20 cellular contexts compared by ENCODE assay signal in the genomic region with DNA sequence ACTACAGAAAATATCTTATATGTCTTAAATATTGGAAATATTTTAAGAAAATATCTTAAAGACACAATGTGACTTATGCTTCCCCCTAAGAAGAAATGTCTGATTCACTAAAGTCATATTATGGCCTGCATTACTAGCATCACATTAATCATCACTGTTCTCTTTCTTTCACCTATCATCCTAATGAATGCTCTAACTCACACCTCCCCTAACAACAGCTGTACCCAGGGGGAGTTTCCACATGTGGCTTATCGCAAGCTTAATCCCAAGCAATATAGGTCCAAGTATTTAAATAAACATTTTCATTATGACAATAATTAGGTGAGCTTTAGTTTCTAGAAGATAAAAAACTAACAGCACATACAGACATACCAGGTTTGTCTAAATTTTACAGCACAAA. TPM values are rescaled to one million over a fixed set of nuclear protein-coding genes. Genes with fewer than 3 reads are reported as not detected.
DNase-seq lines count a peak whose midpoint lies in the region; ATAC-seq, FAIRE-seq and TF ChIP-seq lines count a peak whose summit lies in the region.
"Had no signal": no experiment of that assay in that cellular context is flagged by ENCODE, and none has a peak within 500 bp of the region (broad histone marks: within the 10 kb centered on the region; RNA-seq: fewer than 3 reads in every experiment).

No MANE protein-coding gene starts in this region.

- ATAC-seq in GM18907 (IDR thresholded peaks at IDR 0.05; ENCODE audit: unreplicated experiment) (no peak), HG03095 (IDR thresholded peaks at IDR 0.05; ENCODE audit: unreplicated experiment) (no peak)
- ATAC-seq: HCT116, SK-N-SH treated with all-trans-retinoic acid at 6 μM for 48 hours had no signal

- CTCF ChIA-PET in HEK293 (lab: Yijun Ruan, JAX): interaction anchor here (0.6 kb wide), 1 partner anchor 139 kb away, joined by 3 read pairs; no protein-coding TSS in a partner anchor

- intact Hi-C loops in CD14-positive monocyte (cut with micrococcal nuclease): no loop called here

- no peaks in the 10 kb centered on the region for H4K20me1 ChIP-seq in keratinocyte (ENCODE audit: control insufficient read depth, extremely low read depth, insufficient read depth, low read length)

- no peaks in the 10 kb centered on the region for H3K9me3 Mint-ChIP-seq in CD14-positive monocyte
- H3K9me3 Mint-ChIP-seq: CD4-positive, alpha-beta T cell had no signal

- POLR2A ChIA-PET in HEK293 (lab: Yijun Ruan, JAX): no interaction called here

- H3K9ac ChIP-seq in keratinocyte (ENCODE audit: control insufficient read depth, extremely low read depth, insufficient read depth, low read length): no peak overlapping the region

- no peak overlapping the region for H3K4me3 ChIP-seq in HEK293 (ENCODE audit: low read depth, low read length)
- no peak overlapping the region for H3K4me3 ChIP-seq in bronchial epithelial cell (ENCODE audit: low read depth, low read length)
- H3K4me3 ChIP-seq in keratinocyte (ENCODE audit: control insufficient read depth in 2 of 3, extremely low read depth in 1 of 3, insufficient read depth in 2 of 3, low read depth in 1 of 3, low read length in 3 of 3): no peak overlapping the region
- H3K4me3 ChIP-seq: MG63, PC-9 had no signal

- no peaks in the 10 kb centered on the region for H3K4me1 Mint-ChIP-seq in CD14-positive monocyte

- FAIRE-seq in bronchial epithelial cell (lab: Jason Lieb, UNC) (no peak), keratinocyte (lab: Jason Lieb, UNC) (no peak)
- FAIRE-seq: GM18507 had no signal

- peaks cover 21% of the 10 kb centered on the region for H3K4me1 ChIP-seq in HEK293 (ENCODE audit: control insufficient read depth, insufficient read depth, low read length)
- peaks cover 13% of the 10 kb centered on the region for H3K4me1 ChIP-seq in keratinocyte (ENCODE audit: control insufficient read depth, extremely low read depth, insufficient read depth, low read length)

- dilution Hi-C loops in keratinocyte (cut with MboI; ENCODE audit: extremely low pct_ligation_motif_present, low sequenced_read_pairs): no loop called here

- no peaks in the 10 kb centered on the region for H3K9me3 ChIP-seq in HEK293 (ENCODE audit: control insufficient read depth, insufficient read depth, low read depth, low read length)
- H3K9me3 ChIP-seq in keratinocyte (ENCODE audit: control insufficient read depth, low read depth, low read length): no peaks in the 10 kb centered on the region
- H3K9me3 ChIP-seq: MG63 had no signal

- peaks cover 0 to 1% (median 0%) of the 10 kb centered on the region in 3 donors for H3K27me3 Mint-ChIP-seq in CD14-positive monocyte (ENCODE audit: low read depth in 3 of 3)
- H3K27me3 Mint-ChIP-seq: CD4-positive, alpha-beta T cell had no signal

- peaks cover 18 to 21% of the 10 kb centered on the region in 2 experiments for H3K36me3 ChIP-seq in HEK293 (ENCODE audit: control insufficient read depth in 2 of 2, insufficient read depth in 1 of 2, low read length in 2 of 2)
- H3K36me3 ChIP-seq in bronchial epithelial cell (ENCODE audit: control insufficient read depth, insufficient read depth, low read length): no peaks in the 10 kb centered on the region
- peaks cover 12 to 14% of the 10 kb centered on the region in 2 experiments for H3K36me3 ChIP-seq in keratinocyte (ENCODE audit: control insufficient read depth in 2 of 2, extremely low read depth in 1 of 2, insufficient read depth in 2 of 2, low read length in 2 of 2)

- H3K4me2 ChIP-seq in keratinocyte (ENCODE audit: control insufficient read depth, extremely low read depth, insufficient read depth, low read depth, low read length): no peak overlapping the region
- H3K4me2 ChIP-seq: PC-9 had no signal

- H3K79me2 ChIP-seq in keratinocyte (ENCODE audit: control insufficient read depth, insufficient read depth, low read length): peaks cover 70% of the 10 kb centered on the region

- DNase-seq in NCI-H69 (lab: John Stamatoyannopoulos, UW) (peak; percentile 58), bronchial epithelial cell (ENCODE audit: low read depth) (peak; percentile 62), keratinocyte (ENCODE audit: low read depth, low spot score) (no peak), CD14-positive monocyte (ENCODE audit: low spot score) (no peak)
- DNase-seq: CD4-positive, alpha-beta T cell; COR-L47; DMS 273 treated with DMSO at 0.1 percent for 48 hours; GOT3; MG63; NCI-H1694 treated with DMSO at 0.1 percent for 48 hours; NCI-H2081 treated with DMSO at 0.1 percent for 48 hours; NCI-H446 treated with DMSO at 0.1 percent for 48 hours; NCI-H526 treated with DMSO at 0.1 percent for 48 hours; PC-9 had no signal

- H3K27ac ChIP-seq in HEK293 (ENCODE audit: extremely low read depth, low read depth, low read length) (no peak overlapping the region), keratinocyte (ENCODE audit: control insufficient read depth, insufficient read depth, low read length) (peak overlapping the region; percentile 0)
- H3K27ac ChIP-seq: PC-9 had no signal

- H2AFZ ChIP-seq in keratinocyte (ENCODE audit: control insufficient read depth, low read length): no peak overlapping the region
- H2AFZ ChIP-seq: PC-9 had no signal

- no peaks in the 10 kb centered on the region for H3K27me3 ChIP-seq in bronchial epithelial cell (ENCODE audit: control insufficient read depth, insufficient read depth, low read length)
- no peaks in the 10 kb centered on the region for H3K27me3 ChIP-seq in keratinocyte (ENCODE audit: control insufficient read depth, extremely low read depth, insufficient read depth, low read length)
- H3K27me3 ChIP-seq: MG63 had no signal

- H3K27ac Mint-ChIP-seq in CD14-positive monocyte: peak overlapping the region in 1 of 7 donors; percentile 51
- H3K27ac Mint-ChIP-seq: CD4-positive, alpha-beta T cell had no signal

- TF ChIP-seq CTCF in HEK293 (tag by site-specific recombination; IDR thresholded peaks at IDR 0.05): no peak
- no peak for TF ChIP-seq CTCF in bronchial epithelial cell (IDR thresholded peaks at IDR 0.05; ENCODE audit: insufficient read depth, low read length, severe bottlenecking)
- TF ChIP-seq CTCF in keratinocyte (optimal IDR thresholded peaks at IDR 0.05 in 1 of 3, IDR thresholded peaks at IDR 0.05 in 1 of 3, conservative IDR thresholded peaks at IDR 0.05 in 1 of 3; ENCODE audit: extremely low read depth in 1 of 3, insufficient read depth in 2 of 3, low read length in 3 of 3): no peak
- no peak for TF ChIP-seq CTCF in CD14-positive monocyte (IDR thresholded peaks at IDR 0.05)

- H3K4me3 Mint-ChIP-seq in CD14-positive monocyte: no peak overlapping the region
- H3K4me3 Mint-ChIP-seq: CD4-positive, alpha-beta T cell had no signal

- no peaks in the 10 kb centered on the region for H3K9me1 ChIP-seq in keratinocyte (ENCODE audit: control insufficient read depth, extremely low read depth, insufficient read depth, low read length)

- peaks cover 53 to 79% of the 10 kb centered on the region in 2 donors for H3K36me3 Mint-ChIP-seq in CD14-positive monocyte

TF ChIP-seq in HEK293, 187 proteins besides CTCF, POLR2A, EP300 and RAD21:
- TF ChIP-seq ZNF214 (tag by site-specific recombination; IDR thresholded peaks at IDR 0.05; ENCODE audit: borderline replicate concordance): no peak
- peak; percentile 88 for TF ChIP-seq WT1 (tag by site-specific recombination; IDR thresholded peaks at IDR 0.05)
- no peak for TF ChIP-seq ZNF560 (tag by site-specific recombination; IDR thresholded peaks at IDR 0.05; ENCODE audit: borderline replicate concordance)
- no peak for TF ChIP-seq SETDB1 (IDR thresholded peaks at IDR 0.05; ENCODE audit: insufficient read length, low read length)
- no peak for TF ChIP-seq ZNF302 (tag by site-specific recombination; IDR thresholded peaks at IDR 0.05; ENCODE audit: low read depth)
- TF ChIP-seq ZNF146 (tag by site-specific recombination; IDR thresholded peaks at IDR 0.05): no peak
- no peak for TF ChIP-seq ZNF624 (tag by site-specific recombination; IDR thresholded peaks at IDR 0.05)
- TF ChIP-seq, protein P1, sequence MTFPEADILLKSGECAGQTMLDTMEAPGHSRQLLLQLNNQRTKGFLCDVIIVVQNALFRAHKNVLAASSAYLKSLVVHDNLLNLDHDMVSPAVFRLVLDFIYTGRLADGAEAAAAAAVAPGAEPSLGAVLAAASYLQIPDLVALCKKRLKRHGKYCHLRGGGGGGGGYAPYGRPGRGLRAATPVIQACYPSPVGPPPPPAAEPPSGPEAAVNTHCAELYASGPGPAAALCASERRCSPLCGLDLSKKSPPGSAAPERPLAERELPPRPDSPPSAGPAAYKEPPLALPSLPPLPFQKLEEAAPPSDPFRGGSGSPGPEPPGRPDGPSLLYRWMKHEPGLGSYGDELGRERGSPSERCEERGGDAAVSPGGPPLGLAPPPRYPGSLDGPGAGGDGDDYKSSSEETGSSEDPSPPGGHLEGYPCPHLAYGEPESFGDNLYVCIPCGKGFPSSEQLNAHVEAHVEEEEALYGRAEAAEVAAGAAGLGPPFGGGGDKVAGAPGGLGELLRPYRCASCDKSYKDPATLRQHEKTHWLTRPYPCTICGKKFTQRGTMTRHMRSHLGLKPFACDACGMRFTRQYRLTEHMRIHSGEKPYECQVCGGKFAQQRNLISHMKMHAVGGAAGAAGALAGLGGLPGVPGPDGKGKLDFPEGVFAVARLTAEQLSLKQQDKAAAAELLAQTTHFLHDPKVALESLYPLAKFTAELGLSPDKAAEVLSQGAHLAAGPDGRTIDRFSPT (tag by site-specific recombination; IDR thresholded peaks at IDR 0.05): no peak
- no peak for TF ChIP-seq ZNF596 (tag by site-specific recombination; IDR thresholded peaks at IDR 0.05)

RNA-seq across cellular contexts. Expression of a gene that starts 39.6 kb away (rescaled TPM):
- total RNA-seq in bronchial epithelial cell: 38.2 and 44.8 TPM in 2 replicates
- polyA plus RNA-seq in keratinocyte (28.9 to 56.4 TPM (median 42.6 TPM) in 3 replicates), CD14-positive monocyte (1 to 10 TPM; 6.5 to 9.5 TPM)
- polyA plus RNA-seq in keratinocyte (2011; ENCODE audit: low read depth): 73.5 TPM
- polyA plus RNA-seq in keratinocyte (2011; cell fraction: cytosol; rRNA removed): 11.1 and 23.3 TPM in 2 replicates
- 90.3 and 107 TPM in 2 replicates for polyA plus RNA-seq in keratinocyte (2011; cell fraction: nucleus; rRNA removed)
- polyA plus RNA-seq in keratinocyte (2012; ENCODE audit: low replicate concordance): 24.2 and 32.7 TPM in 2 replicates
- polyA minus RNA-seq in keratinocyte: 33.0 to 89.6 TPM (median 33.4 TPM) in 3 replicates
- 16.7 TPM for polyA minus RNA-seq in keratinocyte (2011; cell fraction: cytosol; rRNA and poly(A)+ RNA removed)
- 58.5 and 130 TPM in 2 replicates for polyA minus RNA-seq in keratinocyte (2011; cell fraction: nucleus; rRNA and poly(A)+ RNA removed)

Comparison
In these comparisons a context has a peak if more than half of its experiments do, and no peak if none do; other contexts are left out.
1. DNase-seq: peak in NCI-H69 (single experiment) and bronchial epithelial cell (single experiment); none in keratinocyte (single experiment) and CD14-positive monocyte (single experiment).